ENCODE assay signal across 29 cellular contexts in the genomic region with DNA sequence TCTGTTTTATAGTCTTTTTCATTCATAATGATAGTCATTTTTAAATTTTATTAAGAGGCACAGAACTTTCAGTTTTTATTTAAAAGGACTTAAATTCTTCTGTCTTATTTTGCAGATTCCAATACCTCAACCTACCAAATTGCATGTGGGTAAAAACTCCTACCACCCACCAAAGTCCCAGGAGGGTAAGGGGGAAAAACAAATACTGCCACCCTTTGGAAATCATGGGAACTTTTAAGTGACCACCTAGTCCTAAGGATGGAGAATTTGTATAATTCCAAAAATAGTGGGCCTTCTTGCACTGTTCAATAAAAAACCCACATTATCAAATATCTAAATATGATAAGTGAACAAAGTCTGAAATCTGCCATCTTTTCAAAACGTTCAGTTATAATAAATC. TPM values are rescaled to one million over a fixed set of nuclear protein-coding genes. Genes with fewer than 3 reads are reported as not detected.
DNase-seq lines count a peak whose midpoint lies in the region; ATAC-seq, FAIRE-seq and TF ChIP-seq lines count a peak whose summit lies in the region.
"Had no signal": no experiment of that assay in that cellular context is flagged by ENCODE, and none has a peak within 500 bp of the region (broad histone marks: within the 10 kb centered on the region; RNA-seq: fewer than 3 reads in every experiment).

No MANE protein-coding gene starts in this region.

- H3K27ac Mint-ChIP-seq in chondrocyte (ENCODE audit: unreplicated experiment) (no peak overlapping the region), neural progenitor cell (no peak overlapping the region)
- H3K27ac Mint-ChIP-seq: activated B cell treated with CpG ODN at 0.5 μM for 24 hours, immature natural killer cell, naive B cell had no signal

- FAIRE-seq in D721Med (lab: Jason Lieb, UNC), result no peak
- FAIRE-seq: GM19239 had no signal

- no peaks in the 10 kb centered on the region for H3K4me1 ChIP-seq in neural progenitor cell

- H3K9me3 Mint-ChIP-seq in chondrocyte (ENCODE audit: low read depth), result peaks cover 3% of the 10 kb centered on the region
- H3K9me3 Mint-ChIP-seq in neural progenitor cell, result peaks cover 15% of the 10 kb centered on the region
- H3K9me3 Mint-ChIP-seq: immature natural killer cell had no signal

- no peak for TF ChIP-seq POLR2A in NB4 (IDR thresholded peaks at IDR 0.05; ENCODE audit: extremely low read depth, insufficient read length)

- H3F3A ChIP-seq in neural progenitor cell (ENCODE audit: low read depth), result no peaks in the 10 kb centered on the region

- H3K4me3 ChIP-seq in NB4 (ENCODE audit: low read depth, low read length) (no peak overlapping the region), neural progenitor cell (no peak overlapping the region)
- H3K4me3 ChIP-seq: left ventricle myocardium inferior, thoracic aorta had no signal

- H3K9me3 ChIP-seq in neural progenitor cell (ENCODE audit: low read depth), result no peaks in the 10 kb centered on the region
- H3K9me3 ChIP-seq: thoracic aorta had no signal

- peaks cover 77% of the 10 kb centered on the region for H3K79me2 ChIP-seq in neural progenitor cell (ENCODE audit: low read depth)

- H3K27me3 Mint-ChIP-seq in chondrocyte (ENCODE audit: low read depth), result no peaks in the 10 kb centered on the region
- no peaks in the 10 kb centered on the region for H3K27me3 Mint-ChIP-seq in neural progenitor cell (ENCODE audit: insufficient read depth, low read depth)
- H3K27me3 Mint-ChIP-seq: activated B cell treated with CpG ODN at 0.5 μM for 24 hours; activated naive CD8-positive, alpha-beta T cell; naive B cell had no signal

- peaks cover 20% of the 10 kb centered on the region for H3K36me3 ChIP-seq in neural progenitor cell

- DNase-seq in D721Med (ENCODE audit: insufficient read length, low spot score), result no peak
- DNase-seq in NB4 (ENCODE audit: low read depth), result no peak
- DNase-seq in chondrocyte (ENCODE audit: low spot score), result no peak
- DNase-seq in neural progenitor cell (ENCODE audit: low spot score), result no peak
- DNase-seq in activated CD4-positive, CD25-positive, alpha-beta regulatory T cell (lab: John Stamatoyannopoulos, UW), result no peak
- no peak for DNase-seq in DMS 273 (lab: John Stamatoyannopoulos, UW; ENCODE audit: unreplicated experiment)
- DNase-seq in HT-29 (ENCODE audit: low spot score), result no peak
- DNase-seq: activated B cell treated with CpG ODN at 0.5 μM for 24 hours; activated CD4-positive, alpha-beta T cell treated with anti-CD3 and anti-CD28 coated beads, Interleukin-2, amount 50 U/mL, for 48 hours; aorta; erythroblast; foreskin fibroblast; immature natural killer cell; KBM-7; left ventricle myocardium inferior; naive B cell; NCI-H1694; NCI-H69; retina; Right ventricle myocardium superior; stimulated activated CD4-positive, alpha-beta T cell treated with anti-CD3 and anti-CD28 coated beads, Interleukin-12 subunit alpha, Interleukin-12 subunit beta, amount 100 ng/mL, for 4 hours; stimulated activated naive CD8-positive, alpha-beta T cell treated with anti-CD3 and anti-CD28 coated beads, Interleukin-15, Interleukin-2, amounts not matched to agents 100 U/mL and 50 U/mL, for 24 hours; SW 1271; T1000 had no signal

- H3K9ac ChIP-seq in neural progenitor cell, result no peak overlapping the region

- peak; percentile 4 for TF ChIP-seq CTCF in D721Med (IDR thresholded peaks at IDR 0.05; ENCODE audit: insufficient read depth, missing control alignments)
- peak; percentile 21 for TF ChIP-seq CTCF in NB4 (IDR thresholded peaks at IDR 0.05; ENCODE audit: low read depth, low read length)
- TF ChIP-seq CTCF in chondrocyte (IDR thresholded peaks at IDR 0.05), result peak; percentile 45
- TF ChIP-seq CTCF in neural progenitor cell (IDR thresholded peaks at IDR 0.05), result peak; percentile 47

- H3K27me3 ChIP-seq in neural progenitor cell, result no peaks in the 10 kb centered on the region

- peaks cover 33% of the 10 kb centered on the region for H4K20me1 ChIP-seq in neural progenitor cell (ENCODE audit: low read depth)

- H3K36me3 Mint-ChIP-seq in chondrocyte (ENCODE audit: low read depth) (peaks cover 8% of the 10 kb centered on the region), neural progenitor cell (peaks cover 27% of the 10 kb centered on the region)

- no peak overlapping the region for H3K27ac ChIP-seq in neural progenitor cell
- H3K27ac ChIP-seq: left ventricle myocardium inferior, thoracic aorta had no signal

- no peak overlapping the region for H3K4me2 ChIP-seq in neural progenitor cell

- H3K4me3 Mint-ChIP-seq in chondrocyte (ENCODE audit: unreplicated experiment) (no peak overlapping the region), neural progenitor cell (no peak overlapping the region)
- H3K4me3 Mint-ChIP-seq: activated B cell treated with CpG ODN at 0.5 μM for 24 hours; activated naive CD8-positive, alpha-beta T cell; immature natural killer cell; naive B cell had no signal

- ATAC-seq in HG03097 (IDR thresholded peaks at IDR 0.05; ENCODE audit: low FRiP score, unreplicated experiment), result no peak
- ATAC-seq: stimulated activated naive CD8-positive, alpha-beta T cell treated with anti-CD3 and anti-CD28 coated beads, Interleukin-15, Interleukin-2, amounts not matched to agents 100 U/mL and 50 U/mL, for 24 hours had no signal

- H2AFZ ChIP-seq in neural progenitor cell (replicated peaks), result no peak overlapping the region

- H3K4me1 Mint-ChIP-seq in chondrocyte (ENCODE audit: low read depth) (peaks cover 16% of the 10 kb centered on the region), neural progenitor cell (no peaks in the 10 kb centered on the region)

RNA-seq across cellular contexts. Expression of gene SUPT20H, which starts 9.7 kb away (rescaled TPM):
- total RNA-seq in chondrocyte, result 51.2 to 77.7 TPM (median 53.1 TPM) in 3 replicates
- total RNA-seq in neural progenitor cell (ENCODE audit: low replicate concordance), result 64.5 and 88.2 TPM in 2 replicates
- total RNA-seq in HT-29 (2014; rRNA removed; shearing (Covaris generic)), result 30.8 and 31.8 TPM in 2 replicates

RNA-seq across cellular contexts. Expression of gene EXOSC8, which starts 49.2 kb away (rescaled TPM):
- total RNA-seq in chondrocyte (29.7 to 34.8 TPM (median 31.2 TPM) in 3 replicates), neural progenitor cell (ENCODE audit: low replicate concordance) (108 and 155 TPM in 2 replicates)
- total RNA-seq in HT-29 (2014; rRNA removed; shearing (Covaris generic)), result 55.6 and 60.3 TPM in 2 replicates

RNA-seq across cellular contexts. Expression of gene ALG5, which starts 50.7 kb away (rescaled TPM):
- total RNA-seq in chondrocyte, result 30.2 to 33.7 TPM (median 32.1 TPM) in 3 replicates
- total RNA-seq in neural progenitor cell (ENCODE audit: low replicate concordance), result 17.2 and 24.1 TPM in 2 replicates
- total RNA-seq in HT-29 (2014; rRNA removed; shearing (Covaris generic)), result 34.9 and 38.3 TPM in 2 replicates

RNA-seq across cellular contexts. Expression of gene CSNK1A1L, which starts 55.7 kb away (rescaled TPM):
- total RNA-seq in chondrocyte, result not detected in 3 replicates
- not detected in 2 replicates for total RNA-seq in neural progenitor cell (ENCODE audit: low replicate concordance)
- total RNA-seq in HT-29 (2014; rRNA removed; shearing (Covaris generic)), result not detected in 2 replicates
- total RNA-seq: activated B cell treated with CpG ODN at 0.5 μM for 24 hours, aorta, left ventricle myocardium inferior, omental fat pad, Right ventricle myocardium superior, thoracic aorta had no signal
